Comparison of ENCODE assay signal across 1 cellular context in the genomic region with DNA sequence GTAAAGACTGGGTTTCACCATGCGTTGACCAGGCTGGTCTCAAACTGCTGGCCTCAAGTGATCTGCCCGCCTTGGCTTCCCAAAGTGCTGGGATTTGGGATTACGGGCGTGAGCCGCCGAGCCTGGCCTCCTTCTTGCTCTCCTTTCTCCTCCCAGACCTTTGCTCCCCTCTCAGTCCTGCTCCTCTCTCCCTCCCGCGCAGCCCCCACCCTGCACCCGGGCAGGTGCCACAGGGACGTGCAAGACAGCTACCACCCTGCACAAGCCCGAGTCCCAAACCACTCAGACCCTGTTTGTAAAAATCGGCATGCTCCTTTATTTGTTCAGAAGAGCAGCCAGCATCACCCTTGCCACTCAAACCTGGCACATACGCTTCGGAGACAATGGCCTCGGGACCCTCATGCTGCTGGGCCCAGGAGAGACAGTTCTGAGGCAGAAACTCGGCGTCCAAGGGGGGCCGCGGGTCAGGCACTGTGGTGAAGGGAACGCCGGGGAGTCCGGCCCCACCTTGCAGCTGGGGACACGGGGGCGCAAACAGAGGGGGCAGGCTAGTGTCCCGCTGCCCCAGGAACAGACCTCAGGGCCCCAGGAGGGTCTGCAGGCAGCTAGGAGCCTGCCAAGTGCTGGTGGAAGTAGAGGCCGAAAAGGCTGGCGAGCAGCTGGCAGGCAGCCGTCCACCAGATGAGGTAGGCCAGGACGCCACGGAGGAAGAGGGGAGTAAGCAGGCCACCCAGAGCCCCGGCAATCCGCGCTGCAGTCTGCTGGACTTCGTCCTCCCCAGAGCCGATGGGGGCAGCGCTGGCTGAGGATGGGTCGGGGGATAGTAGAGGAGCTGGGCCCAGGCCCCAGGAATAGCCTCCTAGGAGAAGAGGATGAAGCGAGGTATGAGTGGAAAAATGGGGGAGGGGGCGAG.
TF ChIP-seq lines count a peak whose summit lies in the region.

No MANE protein-coding gene starts in this region.

TF ChIP-seq in HepG2, 621 proteins besides CTCF, POLR2A, EP300 and RAD21:
- TF ChIP-seq, protein P1, sequence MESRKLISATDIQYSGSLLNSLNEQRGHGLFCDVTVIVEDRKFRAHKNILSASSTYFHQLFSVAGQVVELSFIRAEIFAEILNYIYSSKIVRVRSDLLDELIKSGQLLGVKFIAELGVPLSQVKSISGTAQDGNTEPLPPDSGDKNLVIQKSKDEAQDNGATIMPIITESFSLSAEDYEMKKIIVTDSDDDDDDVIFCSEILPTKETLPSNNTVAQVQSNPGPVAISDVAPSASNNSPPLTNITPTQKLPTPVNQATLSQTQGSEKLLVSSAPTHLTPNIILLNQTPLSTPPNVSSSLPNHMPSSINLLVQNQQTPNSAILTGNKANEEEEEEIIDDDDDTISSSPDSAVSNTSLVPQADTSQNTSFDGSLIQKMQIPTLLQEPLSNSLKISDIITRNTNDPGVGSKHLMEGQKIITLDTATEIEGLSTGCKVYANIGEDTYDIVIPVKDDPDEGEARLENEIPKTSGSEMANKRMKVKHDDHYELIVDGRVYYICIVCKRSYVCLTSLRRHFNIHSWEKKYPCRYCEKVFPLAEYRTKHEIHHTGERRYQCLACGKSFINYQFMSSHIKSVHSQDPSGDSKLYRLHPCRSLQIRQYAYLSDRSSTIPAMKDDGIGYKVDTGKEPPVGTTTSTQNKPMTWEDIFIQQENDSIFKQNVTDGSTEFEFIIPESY (CRISPR knock-in tag; IDR thresholded peaks at IDR 0.05), result 0 out of 2 replicates have a peak, but pooled peaks have one; percentile 20
- TF ChIP-seq PAF1 (CRISPR knock-in tag; IDR thresholded peaks at IDR 0.05), result no peak
